In genomic region chr11:9748361-9748970, GRCh38 we compare ENCODE assay signal across 8 cellular contexts.
DNase-seq lines count a peak whose midpoint lies in the region; ATAC-seq lines count a peak whose summit lies in the region.

No MANE protein-coding gene starts in this region.

- H2BK5ac ChIP-seq in mesenchymal stem cell (ENCODE audit: low read depth, low read length, poor library complexity, severe bottlenecking) = no peak overlapping the region

- peaks cover 15 to 62% of the 10 kb centered on the region in 2 experiments for H3K36me3 ChIP-seq in mesenchymal stem cell (ENCODE audit: control insufficient read depth in 1 of 2, insufficient read depth in 2 of 2, low read depth in 1 of 2, low read length in 2 of 2)

- peak overlapping the region; percentile 41 for H3K27ac ChIP-seq in mesenchymal stem cell (ENCODE audit: low read length, poor library complexity, severe bottlenecking)

- no peak overlapping the region for H3K23ac ChIP-seq in mesenchymal stem cell (ENCODE audit: low read length in 2 of 2)

- H3K4ac ChIP-seq in mesenchymal stem cell (ENCODE audit: low read depth in 1 of 2, low read length in 2 of 2) = no peak overlapping the region

- no peak overlapping the region for H4K8ac ChIP-seq in mesenchymal stem cell (ENCODE audit: low read length)

- no peak overlapping the region for H3K4me3 ChIP-seq in mesenchymal stem cell (ENCODE audit: insufficient read depth in 1 of 2, low read depth in 1 of 2, low read length in 2 of 2)

- H4K91ac ChIP-seq in mesenchymal stem cell (ENCODE audit: low read length) = no peak overlapping the region

- peak overlapping the region in 1 of 2 experiments; percentile 44 for H3K18ac ChIP-seq in mesenchymal stem cell (ENCODE audit: low read depth in 1 of 2, low read length in 2 of 2)

- no peaks in the 10 kb centered on the region for H3K9me3 ChIP-seq in mesenchymal stem cell (ENCODE audit: control insufficient read depth, low read length)

- no peak overlapping the region for H3K14ac ChIP-seq in mesenchymal stem cell (ENCODE audit: low read length in 2 of 2)

- peaks cover 18% of the 10 kb centered on the region for H3K79me1 ChIP-seq in mesenchymal stem cell (replicated peaks; ENCODE audit: low read length, poor library complexity, severe bottlenecking)

- no peak overlapping the region for H2BK15ac ChIP-seq in mesenchymal stem cell (ENCODE audit: low read depth, poor library complexity, severe bottlenecking)

- H2AFZ ChIP-seq in mesenchymal stem cell (ENCODE audit: low read depth, low read length) = no peak overlapping the region

- H2AK5ac ChIP-seq in mesenchymal stem cell (ENCODE audit: low read length, severe bottlenecking) = peak overlapping the region; percentile 71

- H3K4me1 ChIP-seq in mesenchymal stem cell (ENCODE audit: control insufficient read depth, insufficient read depth, low read depth, low read length) = peaks cover 9% of the 10 kb centered on the region

- ATAC-seq in HG02588 (IDR thresholded peaks at IDR 0.05; ENCODE audit: unreplicated experiment) = peak; percentile 78

- no peak overlapping the region for H3K4me2 ChIP-seq in mesenchymal stem cell (ENCODE audit: low read length, poor library complexity, severe bottlenecking)

- 96% methylated on average over 5 of the region's 7 CpGs for WGBS in mesenchymal stem cell

- H2BK120ac ChIP-seq in mesenchymal stem cell (ENCODE audit: low read depth, low read length) = no peak overlapping the region

- no peaks in the 10 kb centered on the region for H3K27me3 ChIP-seq in mesenchymal stem cell (ENCODE audit: control insufficient read depth in 1 of 2, insufficient read depth in 1 of 2, low read length in 2 of 2)

- DNase-seq in NCI-H82 (lab: John Stamatoyannopoulos, UW) = peak; percentile 64
- DNase-seq in NCI-H82 treated with DMSO at 0.1 percent for 48 hours (lab: John Stamatoyannopoulos, UW; ENCODE audit: unreplicated experiment) = no peak
- peak; percentile 29 for DNase-seq in NCI-H146 treated with DMSO at 0.1 percent for 48 hours (lab: John Stamatoyannopoulos, UW; ENCODE audit: unreplicated experiment)
- peak; percentile 43 for DNase-seq in activated CD4-positive, CD25-positive, alpha-beta regulatory T cell treated with anti-CD3 and anti-CD28 coated beads, Interleukin-2, amount 50 U/mL, for 72 hours
- peak; percentile 88 for DNase-seq in dermis blood vessel endothelial cell
- peak; percentile 83 for DNase-seq in mesenchymal stem cell
- DNase-seq in stimulated activated naive CD4-positive, alpha-beta T cell (lab: John Stamatoyannopoulos, UW) = peak in 5 of 6 experiments; percentile 9 to 61 (median 25)

- H3K9ac ChIP-seq in mesenchymal stem cell (ENCODE audit: low read length) = peak overlapping the region; percentile 39

- H2BK12ac ChIP-seq in mesenchymal stem cell (ENCODE audit: low read length in 2 of 2) = no peak overlapping the region
